In genomic region chr6:107217248-107217647, GRCh38 we compare ENCODE assay signal across 3 cellular contexts.
TF ChIP-seq lines count a peak whose summit lies in the region.

No MANE protein-coding gene starts in this region.

TF ChIP-seq in liver, 16 proteins besides CTCF, POLR2A, EP300 and RAD21 (continued from another document):
- TF ChIP-seq YY1 (IDR thresholded peaks at IDR 0.05) (no peak), TAF1 (conservative IDR thresholded peaks at IDR 0.05) (no peak), NR2F2 (IDR thresholded peaks at IDR 0.05) (no peak), FOXA2 (IDR thresholded peaks at IDR 0.05) (no peak), GABPA (IDR thresholded peaks at IDR 0.05 in 1 of 2, conservative IDR thresholded peaks at IDR 0.05 in 1 of 2) (no peak), RXRA (IDR thresholded peaks at IDR 0.05) (no peak), HNF4G (IDR thresholded peaks at IDR 0.05) (no peak), ATF3 (IDR thresholded peaks at IDR 0.05) (no peak), ZBTB33 (IDR thresholded peaks at IDR 0.05) (no peak), REST (IDR thresholded peaks at IDR 0.05) (no peak)

TF ChIP-seq in HepG2, 621 proteins besides CTCF, POLR2A, EP300 and RAD21 (continued from another document):
- no peak for TF ChIP-seq NRL (CRISPR knock-in tag; IDR thresholded peaks at IDR 0.05; ENCODE audit: borderline replicate concordance)
- TF ChIP-seq ETS1 (CRISPR knock-in tag; IDR thresholded peaks at IDR 0.05) = no peak
- TF ChIP-seq MAFF (IDR thresholded peaks at IDR 0.05; ENCODE audit: low read depth, low read length) = no peak
- no peak for TF ChIP-seq ZNF879 (CRISPR knock-in tag; IDR thresholded peaks at IDR 0.05)
- TF ChIP-seq CCAR2 (optimal IDR thresholded peaks at IDR 0.05; ENCODE audit: low read depth, low read length) = no peak
- TF ChIP-seq HNRNPL (IDR thresholded peaks at IDR 0.05; ENCODE audit: low read depth, low read length) = no peak

TF ChIP-seq in GM12878, 131 proteins besides CTCF, POLR2A, EP300 and RAD21 (continued from another document):
- TF ChIP-seq MAX (IDR thresholded peaks at IDR 0.05; ENCODE audit: low read depth, low read length) (no peak), POU2F2 (IDR thresholded peaks at IDR 0.05; ENCODE audit: borderline replicate concordance, low read depth, low read length) (no peak), POLR2AphosphoS2 (IDR thresholded peaks at IDR 0.05; ENCODE audit: low read depth, low read length) (no peak), CBX3 (IDR thresholded peaks at IDR 0.05; ENCODE audit: borderline replicate concordance, low read depth) (no peak), ZBED1 (IDR thresholded peaks at IDR 0.05; ENCODE audit: borderline replicate concordance) (no peak), RAD51 (IDR thresholded peaks at IDR 0.05) (no peak)
